Comparison of ENCODE assay signal across 2 cellular contexts in genomic region chr11:134849833-134850232, GRCh38.
A peak's percentile ranks its signal among the peaks of the same experiment; 100 is the strongest.
TF ChIP-seq lines count a peak whose summit lies in the region.

No MANE protein-coding gene starts in this region.

TF ChIP-seq in GM12878, 131 proteins besides CTCF, POLR2A, EP300 and RAD21:
- TF ChIP-seq MXI1 (IDR thresholded peaks at IDR 0.05; ENCODE audit: low read depth, low read length) (no peak), GATAD2B (conservative IDR thresholded peaks at IDR 0.05; ENCODE audit: low read depth) (no peak)
- TF ChIP-seq, protein P1, sequence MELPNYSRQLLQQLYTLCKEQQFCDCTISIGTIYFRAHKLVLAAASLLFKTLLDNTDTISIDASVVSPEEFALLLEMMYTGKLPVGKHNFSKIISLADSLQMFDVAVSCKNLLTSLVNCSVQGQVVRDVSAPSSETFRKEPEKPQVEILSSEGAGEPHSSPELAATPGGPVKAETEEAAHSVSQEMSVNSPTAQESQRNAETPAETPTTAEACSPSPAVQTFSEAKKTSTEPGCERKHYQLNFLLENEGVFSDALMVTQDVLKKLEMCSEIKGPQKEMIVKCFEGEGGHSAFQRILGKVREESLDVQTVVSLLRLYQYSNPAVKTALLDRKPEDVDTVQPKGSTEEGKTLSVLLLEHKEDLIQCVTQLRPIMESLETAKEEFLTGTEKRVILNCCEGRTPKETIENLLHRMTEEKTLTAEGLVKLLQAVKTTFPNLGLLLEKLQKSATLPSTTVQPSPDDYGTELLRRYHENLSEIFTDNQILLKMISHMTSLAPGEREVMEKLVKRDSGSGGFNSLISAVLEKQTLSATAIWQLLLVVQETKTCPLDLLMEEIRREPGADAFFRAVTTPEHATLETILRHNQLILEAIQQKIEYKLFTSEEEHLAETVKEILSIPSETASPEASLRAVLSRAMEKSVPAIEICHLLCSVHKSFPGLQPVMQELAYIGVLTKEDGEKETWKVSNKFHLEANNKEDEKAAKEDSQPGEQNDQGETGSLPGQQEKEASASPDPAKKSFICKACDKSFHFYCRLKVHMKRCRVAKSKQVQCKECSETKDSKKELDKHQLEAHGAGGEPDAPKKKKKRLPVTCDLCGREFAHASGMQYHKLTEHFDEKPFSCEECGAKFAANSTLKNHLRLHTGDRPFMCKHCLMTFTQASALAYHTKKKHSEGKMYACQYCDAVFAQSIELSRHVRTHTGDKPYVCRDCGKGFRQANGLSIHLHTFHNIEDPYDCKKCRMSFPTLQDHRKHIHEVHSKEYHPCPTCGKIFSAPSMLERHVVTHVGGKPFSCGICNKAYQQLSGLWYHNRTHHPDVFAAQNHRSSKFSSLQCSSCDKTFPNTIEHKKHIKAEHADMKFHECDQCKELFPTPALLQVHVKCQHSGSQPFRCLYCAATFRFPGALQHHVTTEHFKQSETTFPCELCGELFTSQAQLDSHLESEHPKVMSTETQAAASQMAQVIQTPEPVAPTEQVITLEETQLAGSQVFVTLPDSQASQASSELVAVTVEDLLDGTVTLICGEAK (IDR thresholded peaks at IDR 0.05; ENCODE audit: borderline replicate concordance) = peak; percentile 41; the same call in 1 of the 2 replicates

TF ChIP-seq in K562, 482 proteins besides CTCF, POLR2A, EP300 and RAD21:
- TF ChIP-seq, protein P1 (IDR thresholded peaks at IDR 0.05) = peak; percentile 83
- TF ChIP-seq, protein P1 (CRISPR knock-in tag; IDR thresholded peaks at IDR 0.05) = peak; percentile 61
- TF ChIP-seq LCOR (CRISPR knock-in tag; IDR thresholded peaks at IDR 0.05) = no peak
